ENCODE assay signal across 1 cellular context in genomic region chr17:57727776-57728175, GRCh38.
TF ChIP-seq lines count a peak whose summit lies in the region.

No MANE protein-coding gene starts in this region.

TF ChIP-seq in SK-N-SH treated with all-trans-retinoic acid at 6 μM for 48 hours, 23 proteins besides CTCF, POLR2A, EP300 and RAD21 (continued from another document):
- TF ChIP-seq POU6F1 (CRISPR knock-in tag; IDR thresholded peaks at IDR 0.05; ENCODE audit: borderline replicate concordance, low read depth) (no peak), SNAI2 (CRISPR knock-in tag; IDR thresholded peaks at IDR 0.05) (no peak), ZNF70 (CRISPR knock-in tag; IDR thresholded peaks at IDR 0.05) (no peak), OSR1 (CRISPR knock-in tag; IDR thresholded peaks at IDR 0.05) (no peak), ZFP30 (CRISPR knock-in tag; IDR thresholded peaks at IDR 0.05) (no peak), BACH2 (CRISPR knock-in tag; IDR thresholded peaks at IDR 0.05; ENCODE audit: borderline replicate concordance) (no peak), TOX (CRISPR knock-in tag; IDR thresholded peaks at IDR 0.05; ENCODE audit: borderline replicate concordance) (no peak), PPARA (CRISPR knock-in tag; IDR thresholded peaks at IDR 0.05; ENCODE audit: borderline replicate concordance) (no peak), ESRRG (CRISPR knock-in tag; IDR thresholded peaks at IDR 0.05) (no peak), ZNF565 (CRISPR knock-in tag; conservative IDR thresholded peaks at IDR 0.05; ENCODE audit: low read depth) (no peak), TSHZ2 (CRISPR knock-in tag; IDR thresholded peaks at IDR 0.05) (no peak)
